8 cellular contexts compared by ENCODE assay signal in genomic region chr7:101245147-101245668, GRCh38. TPM values are rescaled to one million over a fixed set of nuclear protein-coding genes. Genes with fewer than 3 reads are reported as not detected.
DNase-seq lines count a peak whose midpoint lies in the region; ATAC-seq and TF ChIP-seq lines count a peak whose summit lies in the region.

No MANE protein-coding gene starts in this region.

- H3K9me3 Mint-ChIP-seq in CD8-positive, alpha-beta T cell = no peaks in the 10 kb centered on the region
- H3K9me3 Mint-ChIP-seq in dendritic cell treated with granulocyte-macrophage colony-stimulating factor and Interleukin-4, amounts not matched to agents 40 ng/mL and 50 ng/mL, for 4 days = no peaks in the 10 kb centered on the region

- CTCF ChIA-PET in CD8-positive, alpha-beta T cell (lab: Charles Lee) = interaction anchor here (0.7 to 3.9 kb wide), 9 partner anchors 9 to 168 kb away, joined by 3 to 32 read pairs (median 19); partner anchors contain the start of genes PLOD3 and ZNHIT1

- H3K79me2 ChIP-seq in neural cell (replicated peaks; ENCODE audit: insufficient read depth, low read length) = peaks cover 21% of the 10 kb centered on the region

- POLR2A ChIA-PET in CD8-positive, alpha-beta T cell (lab: Charles Lee) = interaction anchor here (0.8 to 3.1 kb wide), 5 partner anchors 9 to 37 kb away, joined by 3 to 29 read pairs (median 7); partner anchors contain the start of genes PLOD3 and ZNHIT1

- peak overlapping the region; percentile 99 for H3K4me3 Mint-ChIP-seq in CD8-positive, alpha-beta T cell
- H3K4me3 Mint-ChIP-seq in dendritic cell treated with granulocyte-macrophage colony-stimulating factor and Interleukin-4, amounts not matched to agents 40 ng/mL and 50 ng/mL, for 4 days = peak overlapping the region; percentile 97

- no peaks in the 10 kb centered on the region for H3K27me3 ChIP-seq in CD8-positive, alpha-beta T cell (ENCODE audit: insufficient read depth, low read length)
- H3K27me3 ChIP-seq in MG63 (no peaks in the 10 kb centered on the region), neural cell (ENCODE audit: insufficient read depth, low read depth, low read length) (no peaks in the 10 kb centered on the region)

- peaks cover 48% of the 10 kb centered on the region for H3K4me1 Mint-ChIP-seq in CD8-positive, alpha-beta T cell (ENCODE audit: low read depth)
- peaks cover 54% of the 10 kb centered on the region for H3K4me1 Mint-ChIP-seq in dendritic cell treated with granulocyte-macrophage colony-stimulating factor and Interleukin-4, amounts not matched to agents 40 ng/mL and 50 ng/mL, for 4 days (ENCODE audit: low read depth)

- intact Hi-C loops in CD8-positive, alpha-beta T cell (cut with DNase I, micrococcal nuclease) = loop anchor here (2.0 to 10.0 kb wide), 5 partner anchors 76 to 1780 kb away; partner anchors contain the start of genes AP1S1 (in 1 of the 2), ATP5MF (in 1 of the 2), IFT22 (in 1 of the 2) and MEPCE (in 1 of the 2)
- intact Hi-C loops in dendritic cell treated with granulocyte-macrophage colony-stimulating factor and Interleukin-4, amounts not matched to agents 40 ng/mL and 50 ng/mL, for 4 days (cut with micrococcal nuclease) = loop anchor here (5.0 kb wide), 1 partner anchor 37 kb away; no protein-coding TSS in a partner anchor

- no peaks in the 10 kb centered on the region for H3K36me3 ChIP-seq in CD8-positive, alpha-beta T cell (ENCODE audit: insufficient read depth, low read length)
- H3K36me3 ChIP-seq in MG63 (peaks cover 7% of the 10 kb centered on the region; the same call in 1 of the 2 replicates), neural cell (ENCODE audit: insufficient read depth, low read length) (no peaks in the 10 kb centered on the region)

- peak overlapping the region; percentile 99 for H3K27ac Mint-ChIP-seq in CD8-positive, alpha-beta T cell
- peak overlapping the region; percentile 94 for H3K27ac Mint-ChIP-seq in dendritic cell treated with granulocyte-macrophage colony-stimulating factor and Interleukin-4, amounts not matched to agents 40 ng/mL and 50 ng/mL, for 4 days

- H3K27me3 Mint-ChIP-seq in CD8-positive, alpha-beta T cell (ENCODE audit: low read depth) = no peaks in the 10 kb centered on the region
- H3K27me3 Mint-ChIP-seq in dendritic cell treated with granulocyte-macrophage colony-stimulating factor and Interleukin-4, amounts not matched to agents 40 ng/mL and 50 ng/mL, for 4 days = peaks cover 2% of the 10 kb centered on the region

- H3K27ac ChIP-seq in CD8-positive, alpha-beta T cell (ENCODE audit: low read depth, low read length) = peak overlapping the region; percentile 93
- H3K27ac ChIP-seq in neural cell (ENCODE audit: low read length) = peak overlapping the region; percentile 85

- peak overlapping the region; percentile 86 for H3K9ac ChIP-seq in neural cell (ENCODE audit: low read length)

- H4K20me1 ChIP-seq in neural cell (ENCODE audit: insufficient read depth) = no peaks in the 10 kb centered on the region

- no peaks in the 10 kb centered on the region for H3K9me2 ChIP-seq in neural cell (ENCODE audit: insufficient read depth, low read length)

- TF ChIP-seq CTCF in CD8-positive, alpha-beta T cell (IDR thresholded peaks at IDR 0.05) = no peak
- no peak for TF ChIP-seq CTCF in neural cell (IDR thresholded peaks at IDR 0.05; ENCODE audit: poor library complexity, severe bottlenecking)

- no peak for TF ChIP-seq EP300 in neural cell (conservative IDR thresholded peaks at IDR 0.05; ENCODE audit: poor library complexity, severe bottlenecking)

- peak overlapping the region; percentile 98 for H3K4me3 ChIP-seq in CD8-positive, alpha-beta T cell (ENCODE audit: low read depth, low read length)
- H3K4me3 ChIP-seq in MG63 = peak overlapping the region; percentile 90
- H3K4me3 ChIP-seq in neural cell (ENCODE audit: low read length) = peak overlapping the region; percentile 99

- no peak for ATAC-seq in CD8-positive, alpha-beta T cell
- no peak for ATAC-seq in HG03354 (IDR thresholded peaks at IDR 0.05; ENCODE audit: poor library complexity, severe bottlenecking, unreplicated experiment)

- peak overlapping the region; percentile 75 for H3K4me2 ChIP-seq in neural cell (ENCODE audit: low read length)

- H3K4me1 ChIP-seq in CD8-positive, alpha-beta T cell (ENCODE audit: insufficient read depth, low read length) = peaks cover 20% of the 10 kb centered on the region

- no peaks in the 10 kb centered on the region for H3F3A ChIP-seq in neural cell (ENCODE audit: insufficient read depth, low read length, poor library complexity, severe bottlenecking)

- H2AFZ ChIP-seq in neural cell (ENCODE audit: low read depth, low read length) = peak overlapping the region; percentile 89

- DNase-seq in CD8-positive, alpha-beta T cell = no peak
- no peak for DNase-seq in MG63
- DNase-seq in DMS153 treated with DMSO at 0.1 percent for 48 hours (lab: John Stamatoyannopoulos, UW; ENCODE audit: unreplicated experiment) = no peak
- DNase-seq in NCI-H1930 (lab: John Stamatoyannopoulos, UW) = no peak
- no peak for DNase-seq in activated CD4-positive, alpha-beta T cell treated with anti-CD3 and anti-CD28 coated beads, Interleukin-2, amount 50 U/mL, for 4 hours

- H3K36me3 Mint-ChIP-seq in CD8-positive, alpha-beta T cell = peaks cover 38% of the 10 kb centered on the region
- peaks cover 64% of the 10 kb centered on the region for H3K36me3 Mint-ChIP-seq in dendritic cell treated with granulocyte-macrophage colony-stimulating factor and Interleukin-4, amounts not matched to agents 40 ng/mL and 50 ng/mL, for 4 days (ENCODE audit: low read depth)

- no peak for TF ChIP-seq RAD21 in neural cell (conservative IDR thresholded peaks at IDR 0.05)

- H3K9me3 ChIP-seq in CD8-positive, alpha-beta T cell (ENCODE audit: low read length) = no peaks in the 10 kb centered on the region
- no peaks in the 10 kb centered on the region for H3K9me3 ChIP-seq in MG63
- H3K9me3 ChIP-seq in neural cell (ENCODE audit: low read length) = no peaks in the 10 kb centered on the region

TF ChIP-seq in neural cell, 6 proteins besides CTCF, POLR2A, EP300 and RAD21:
- TF ChIP-seq EZH2 (IDR thresholded peaks at IDR 0.05; ENCODE audit: borderline replicate concordance, insufficient read depth, low read length, poor library complexity, severe bottlenecking) = no peak
- no peak for TF ChIP-seq MXI1 (conservative IDR thresholded peaks at IDR 0.05; ENCODE audit: poor library complexity, severe bottlenecking)
- no peak for TF ChIP-seq REST (IDR thresholded peaks at IDR 0.05; ENCODE audit: borderline replicate concordance)
- peak; percentile 26 for TF ChIP-seq POLR2AphosphoS5 (IDR thresholded peaks at IDR 0.05)

RNA-seq across cellular contexts. Expression of gene FIS1, which starts 0.3 kb away (rescaled TPM):
- 10 to 100 TPM; 66.1 to 72.6 TPM for total RNA-seq in CD8-positive, alpha-beta T cell
- total RNA-seq in MG63 (2014; rRNA removed; shearing (Covaris generic); ENCODE audit: low replicate concordance) = 89.9 and 96.4 TPM in 2 replicates
- polyA plus RNA-seq in neural cell = 322 and 339 TPM in 2 replicates
- polyA minus RNA-seq in neural cell = 86.4 and 94.9 TPM in 2 replicates

RNA-seq across cellular contexts. Expression of gene CLDN15, which starts 7.6 kb away (rescaled TPM):
- total RNA-seq in CD8-positive, alpha-beta T cell = 10 to 100 TPM in 1 of 2 experiments, 1 to 10 TPM in 1; 9.3 to 11.5 TPM
- 0.54 and 4.1 TPM in 2 replicates for total RNA-seq in MG63 (2014; rRNA removed; shearing (Covaris generic); ENCODE audit: low replicate concordance)
- polyA plus RNA-seq in neural cell = 8.9 and 10.9 TPM in 2 replicates
- 4.3 and 5.8 TPM in 2 replicates for polyA minus RNA-seq in neural cell

RNA-seq across cellular contexts. Expression of gene ZNHIT1, which starts 27.2 kb away (rescaled TPM):
- 10 to 100 TPM; 23.7 to 24.6 TPM for total RNA-seq in CD8-positive, alpha-beta T cell
- total RNA-seq in MG63 (2014; rRNA removed; shearing (Covaris generic); ENCODE audit: low replicate concordance) = 42.4 and 64.6 TPM in 2 replicates
- 160 and 176 TPM in 2 replicates for polyA plus RNA-seq in neural cell
- polyA minus RNA-seq in neural cell = 66.9 and 77.4 TPM in 2 replicates

RNA-seq across cellular contexts. Expression of gene PLOD3, which starts 27.8 kb away (rescaled TPM):
- total RNA-seq in CD8-positive, alpha-beta T cell = 1 to 10 TPM; 6.6 to 7.5 TPM
- total RNA-seq in MG63 (2014; rRNA removed; shearing (Covaris generic); ENCODE audit: low replicate concordance) = 25.6 and 53.1 TPM in 2 replicates
- polyA plus RNA-seq in neural cell = 17.9 and 19.2 TPM in 2 replicates
- 10.8 and 13.1 TPM in 2 replicates for polyA minus RNA-seq in neural cell

RNA-seq across cellular contexts. Expression of gene MOGAT3, which starts 44.4 kb away (rescaled TPM):
- not detected for total RNA-seq in CD8-positive, alpha-beta T cell
- total RNA-seq in MG63 (2014; rRNA removed; shearing (Covaris generic); ENCODE audit: low replicate concordance) = not detected in 2 replicates
- polyA plus RNA-seq in neural cell = not detected in 2 replicates
- not detected in 2 replicates for polyA minus RNA-seq in neural cell
